ENCODE assay signal across 20 cellular contexts in genomic region chr4:95020521-95020920, GRCh38.
"Had no signal": no experiment of that assay in that cellular context is flagged by ENCODE, and none has a peak within 500 bp of the region (broad histone marks: within the 10 kb centered on the region; RNA-seq: fewer than 3 reads in every experiment).

No MANE protein-coding gene starts in this region.

- H3K4me1 ChIP-seq: colonic mucosa, gastrocnemius medialis, heart right ventricle, left lung, lower lobe of right lung had no signal

- H3K27me3 Mint-ChIP-seq: naive B cell had no signal

- H3K4me1 Mint-ChIP-seq: naive B cell had no signal

- H3K4me3 Mint-ChIP-seq: mesothelial cell of epicardium, naive B cell had no signal

- DNase-seq: colonic mucosa; cortex of kidney; dermis blood vessel endothelial cell; dorsolateral prefrontal cortex; effector CD4-positive, alpha-beta T cell; effector memory CD4-positive, alpha-beta T cell; foreskin melanocyte; gastrocnemius medialis; glutamatergic neuron; head of caudate nucleus; heart right ventricle; hippocampal formation; left cardiac atrium; left ventricle myocardium superior; lower lobe of right lung; mucosa of descending colon; naive B cell had no signal

- H3K36me3 Mint-ChIP-seq: mesothelial cell of epicardium, naive B cell had no signal

- H3K27ac Mint-ChIP-seq: mesothelial cell of epicardium, naive B cell had no signal

- H3K36me3 ChIP-seq: colonic mucosa, esophagus muscularis mucosa, gastrocnemius medialis, heart right ventricle, left lung, lower lobe of right lung had no signal

- H3K9me3 ChIP-seq: colonic mucosa, esophagus muscularis mucosa, gastrocnemius medialis, heart right ventricle, left lung, lower lobe of right lung, mucosa of descending colon had no signal

- H3K27ac ChIP-seq: colonic mucosa, dorsolateral prefrontal cortex, esophagus muscularis mucosa, gastrocnemius medialis, heart right ventricle, left lung, lower lobe of right lung had no signal

- H3K4me3 ChIP-seq: colonic mucosa, dorsolateral prefrontal cortex, esophagus muscularis mucosa, gastrocnemius medialis, heart right ventricle, left lung, lower lobe of right lung, mucosa of descending colon had no signal

- H3K9me3 Mint-ChIP-seq: mesothelial cell of epicardium had no signal

- H3K27me3 ChIP-seq: colonic mucosa, dorsolateral prefrontal cortex, esophagus muscularis mucosa, gastrocnemius medialis, heart right ventricle, left lung had no signal

- ATAC-seq: gastrocnemius medialis, heart right ventricle, left cardiac atrium, left lung, left ventricle myocardium superior, lower lobe of right lung, mucosa of descending colon had no signal
